10 cellular contexts compared by ENCODE assay signal in genomic region chr5:170597876-170598275, GRCh38.
DNase-seq lines count a peak whose midpoint lies in the region; ATAC-seq, FAIRE-seq and TF ChIP-seq lines count a peak whose summit lies in the region.
"Had no signal": no experiment of that assay in that cellular context is flagged by ENCODE, and none has a peak within 500 bp of the region (broad histone marks: within the 10 kb centered on the region; RNA-seq: fewer than 3 reads in every experiment).

No MANE protein-coding gene starts in this region.

- WGBS in heart right ventricle, 2 donors: 16 to 21% methylated on average over 8 of the region's 8 CpGs

- H3K9ac ChIP-seq in kidney (ENCODE audit: low read length in 2 of 2): no peak overlapping the region

- peaks cover 0 to 5% (median 0%) of the 10 kb centered on the region in 7 donors for H3K27me3 ChIP-seq in heart right ventricle

- H3K36me3 ChIP-seq in heart right ventricle (no peaks in the 10 kb centered on the region), kidney (ENCODE audit: control insufficient read depth in 1 of 2, insufficient read depth in 2 of 2, low read length in 2 of 2) (no peaks in the 10 kb centered on the region)

- H3K4me1 Mint-ChIP-seq in HFFc6 (ENCODE audit: low read depth): peaks cover 28% of the 10 kb centered on the region
- no peaks in the 10 kb centered on the region for H3K4me1 Mint-ChIP-seq in activated T-helper 17 cell treated with anti-CD3 and anti-CD28 coated beads, Interleukin-2, amount 50 U/mL, for 72 hours

- H3K4me3 Mint-ChIP-seq in HFFc6: peak overlapping the region; percentile 75
- no peak overlapping the region for H3K4me3 Mint-ChIP-seq in activated T-helper 17 cell treated with anti-CD3 and anti-CD28 coated beads, Interleukin-2, amount 50 U/mL, for 72 hours

- TF ChIP-seq CTCF in HFFc6 (IDR thresholded peaks at IDR 0.05) (no peak), heart right ventricle (IDR thresholded peaks at IDR 0.05) (no peak), kidney (IDR thresholded peaks at IDR 0.05; ENCODE audit: borderline replicate concordance, extremely low read depth, insufficient read depth) (no peak)

- H3K4me1 ChIP-seq in heart right ventricle: peaks cover 0 to 20% (median 15%) of the 10 kb centered on the region in 9 donors
- peaks cover 0 to 2% of the 10 kb centered on the region in 2 donors for H3K4me1 ChIP-seq in kidney (ENCODE audit: control insufficient read depth in 1 of 2, insufficient read depth in 1 of 2, low read depth in 1 of 2, low read length in 2 of 2)

- H3K9me3 ChIP-seq in heart right ventricle (no peaks in the 10 kb centered on the region), kidney (ENCODE audit: control insufficient read depth in 1 of 2, low read length in 2 of 2) (no peaks in the 10 kb centered on the region)

- no peak for DNase-seq in HFFc6
- DNase-seq in heart right ventricle: peak in 1 of 2 donors; percentile 37
- DNase-seq in putamen (ENCODE audit: low spot score): peak; percentile 34
- DNase-seq in kidney: no peak
- no peak for DNase-seq in NAMALWA (ENCODE audit: low spot score)
- DNase-seq in HT-29 (ENCODE audit: low spot score): no peak
- DNase-seq: activated CD4-positive, alpha-beta T cell treated with anti-CD3 and anti-CD28 coated beads, Interleukin-2, amount 50 U/mL, for 4 hours; NCI-H187 treated with DMSO at 0.1 percent for 48 hours had no signal

- peaks cover 30% of the 10 kb centered on the region for H3K27me3 Mint-ChIP-seq in HFFc6 (ENCODE audit: insufficient read depth)
- peaks cover 40% of the 10 kb centered on the region for H3K27me3 Mint-ChIP-seq in activated T-helper 17 cell treated with anti-CD3 and anti-CD28 coated beads, Interleukin-2, amount 50 U/mL, for 72 hours

- intact Hi-C loops in heart right ventricle (cut with DNase I) (no loop called here), kidney (cut with DNase I) (no loop called here)

- H3K9me3 Mint-ChIP-seq in HFFc6: no peaks in the 10 kb centered on the region
- no peaks in the 10 kb centered on the region for H3K9me3 Mint-ChIP-seq in activated T-helper 17 cell treated with anti-CD3 and anti-CD28 coated beads, Interleukin-2, amount 50 U/mL, for 72 hours

- no peak overlapping the region; the same call in 1 of the 2 replicates for H3K27ac Mint-ChIP-seq in HFFc6
- H3K27ac Mint-ChIP-seq in activated T-helper 17 cell treated with anti-CD3 and anti-CD28 coated beads, Interleukin-2, amount 50 U/mL, for 72 hours: peak overlapping the region; percentile 29

- H3K36me3 Mint-ChIP-seq in HFFc6 (ENCODE audit: low read depth): no peaks in the 10 kb centered on the region
- no peaks in the 10 kb centered on the region for H3K36me3 Mint-ChIP-seq in activated T-helper 17 cell treated with anti-CD3 and anti-CD28 coated beads, Interleukin-2, amount 50 U/mL, for 72 hours (ENCODE audit: low read depth)

- ATAC-seq in activated T-helper 17 cell treated with anti-CD3 and anti-CD28 coated beads, Interleukin-2, amount 50 U/mL, for 72 hours (replicated peaks): no peak
- ATAC-seq in heart right ventricle: peak in 6 of 8 donors; percentile 43 to 71 (median 59)
- ATAC-seq in HG02884 (IDR thresholded peaks at IDR 0.05; ENCODE audit: unreplicated experiment): no peak

- no peak overlapping the region for H3K27ac ChIP-seq in heart right ventricle
- H3K27ac ChIP-seq in kidney (ENCODE audit: low read depth in 2 of 2, low read length in 2 of 2): no peak overlapping the region

- H3K4me3 ChIP-seq in heart right ventricle: peak overlapping the region in 4 of 10 donors; percentile 8 to 30 (median 12)
- H3K4me3 ChIP-seq in kidney (ENCODE audit: low read length in 2 of 2): no peak overlapping the region

- FAIRE-seq in kidney (lab: Jason Lieb, UNC): no peak

Comparison
In these comparisons a context has a peak if more than half of its experiments do, and no peak if none do; other contexts are left out.
1. ATAC-seq: peak in heart right ventricle (6 of 8); none in activated T-helper 17 cell treated with anti-CD3 and anti-CD28 coated beads, Interleukin-2, amount 50 U/mL, for 72 hours (single experiment) and HG02884 (single experiment).